ENCODE assay signal across 15 cellular contexts in the genomic region with DNA sequence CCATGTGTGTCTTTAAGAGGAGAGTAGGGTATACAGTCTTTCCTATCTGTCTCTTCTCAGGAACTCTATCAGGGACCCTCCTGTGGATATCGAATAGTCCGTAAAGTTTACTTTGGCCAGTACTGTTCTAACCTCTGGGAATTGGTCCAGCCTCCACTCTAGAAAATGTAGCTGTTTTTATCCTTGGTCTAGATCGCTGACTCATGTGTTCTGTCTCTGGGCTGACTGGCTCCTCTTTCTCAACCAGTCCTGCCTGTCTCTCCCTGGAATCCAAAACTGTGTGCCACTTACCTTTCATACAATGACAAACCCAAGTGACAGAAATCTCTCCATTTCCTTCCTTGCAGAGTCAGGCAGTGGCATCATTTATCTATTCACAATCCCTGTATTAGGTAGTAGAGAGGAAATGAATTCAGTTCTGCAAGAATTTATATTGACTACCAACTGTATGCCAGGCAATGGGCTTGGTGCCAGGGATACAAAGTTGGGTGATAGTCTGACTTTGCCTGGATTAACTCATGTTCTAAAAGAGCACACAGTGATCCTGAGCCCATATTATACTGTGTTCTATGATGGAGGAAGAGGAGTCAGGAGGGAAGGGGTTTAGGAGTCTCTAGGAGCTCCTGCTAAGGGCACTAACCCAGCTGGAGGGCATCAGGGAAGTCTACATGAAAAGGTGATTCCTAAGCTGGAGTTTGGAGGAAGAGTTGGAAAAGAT.
DNase-seq lines count a peak whose midpoint lies in the region; ATAC-seq and TF ChIP-seq lines count a peak whose summit lies in the region.
"Had no signal": no experiment of that assay in that cellular context is flagged by ENCODE, and none has a peak within 500 bp of the region (broad histone marks: within the 10 kb centered on the region; RNA-seq: fewer than 3 reads in every experiment).

No MANE protein-coding gene starts in this region.

- H3K27me3 ChIP-seq in mammary epithelial cell (ENCODE audit: insufficient read depth, low read length): peaks cover 6% of the 10 kb centered on the region
- no peaks in the 10 kb centered on the region for H3K27me3 ChIP-seq in left ventricle myocardium inferior (ENCODE audit: low read depth)
- peaks cover 0 to 5% (median 0%) of the 10 kb centered on the region in 3 donors for H3K27me3 ChIP-seq in psoas muscle (ENCODE audit: insufficient read depth in 3 of 3, low read length in 2 of 3)

- WGBS in mammary epithelial cell (ENCODE audit: low coverage, missing lambda C conversion rate): 80% methylated on average over 2 of the region's 3 CpGs
- 49 to 83% (median 54%) methylated on average over 3 of the region's 3 CpGs for WGBS in psoas muscle, 3 donors

- H3K79me2 ChIP-seq in mammary epithelial cell (ENCODE audit: insufficient read depth, low read length): no peaks in the 10 kb centered on the region

- dilution Hi-C loops in mammary epithelial cell (cut with HindIII; ENCODE audit: low sequenced_read_pairs): no loop called here

- H3K4me2 ChIP-seq in mammary epithelial cell (ENCODE audit: insufficient read depth, low read depth, low read length): no peak overlapping the region

- DNase-seq in T47D (ENCODE audit: low read depth in 1 of 2, low spot score in 1 of 2): peak; percentile 23 to 64
- DNase-seq in mammary epithelial cell: no peak
- DNase-seq in left ventricle myocardium inferior: no peak
- no peak for DNase-seq in psoas muscle
- no peak for DNase-seq in GM10248 (ENCODE audit: extremely low spot score)
- DNase-seq in NCI-H345 treated with DMSO at 0.1 percent for 48 hours (lab: John Stamatoyannopoulos, UW; ENCODE audit: unreplicated experiment): no peak
- DNase-seq in GM10266 (ENCODE audit: extremely low spot score): no peak
- DNase-seq: activated CD8-positive, alpha-beta memory T cell treated with anti-CD3 and anti-CD28 coated beads, Interleukin-2, amount 50 U/mL, for 4 hours; CD8-positive, alpha-beta T cell; Kasumi-1; NCI-H510A treated with DMSO at 0.1 percent for 48 hours; occipital lobe; T-helper 1 cell had no signal

- ATAC-seq in psoas muscle (peak; percentile 46 to 81 (median 54)), GM18909 (IDR thresholded peaks at IDR 0.05; ENCODE audit: poor library complexity, unreplicated experiment) (no peak)
- ATAC-seq: activated CD4-positive, CD25-positive, alpha-beta regulatory T cell treated with anti-CD3 and anti-CD28 coated beads, Interleukin-2, amount 50 U/mL, for 24 hours; CD8-positive, alpha-beta T cell had no signal

- intact Hi-C loops in mammary epithelial cell (cut with micrococcal nuclease) (no loop called here), left ventricle myocardium inferior (cut with micrococcal nuclease) (no loop called here), psoas muscle (cut with DNase I) (no loop called here)

- in situ Hi-C loops in T47D (cut with HindIII; ENCODE audit: low pct_unique_long_range_greater_than_20kb, low sequenced_read_pairs) (no loop called here), mammary epithelial cell (cut with MboI; ENCODE audit: low sequenced_read_pairs in 2 of 2) (no loop called here)

- CTCF ChIA-PET in mammary epithelial cell (lab: Charles Lee; ENCODE audit: low non-redundant PET) (no interaction called here), GM10248 (lab: Yijun Ruan, JAX) (no interaction called here)

- H3K4me1 ChIP-seq in mammary epithelial cell (ENCODE audit: insufficient read depth, low read length) (no peaks in the 10 kb centered on the region), left ventricle myocardium inferior (peaks cover 28% of the 10 kb centered on the region), psoas muscle (peaks cover 11% of the 10 kb centered on the region)

- H3K9ac ChIP-seq in mammary epithelial cell (ENCODE audit: insufficient read depth, low read length): no peak overlapping the region

- BruUV-seq in mammary epithelial cell (replicated peaks; lab: Mats Ljungman, UMichigan): no TSS peak

- TF ChIP-seq CTCF in mammary epithelial cell (conservative IDR thresholded peaks at IDR 0.05 in 1 of 2, IDR thresholded peaks at IDR 0.05 in 1 of 2; ENCODE audit: extremely low read depth in 1 of 2, insufficient read depth in 1 of 2, low read depth in 1 of 2, low read length in 2 of 2) (no peak), left ventricle myocardium inferior (IDR thresholded peaks at IDR 0.05; ENCODE audit: borderline replicate concordance) (no peak), psoas muscle (IDR thresholded peaks at IDR 0.05) (no peak), GM10248 (IDR thresholded peaks at IDR 0.05; ENCODE audit: control extremely low read depth, extremely low read depth, low read depth, missing control alignments) (no peak), GM10266 (IDR thresholded peaks at IDR 0.05; ENCODE audit: control insufficient read depth, insufficient read depth, low read depth, missing control alignments) (no peak)

- H3K36me3 ChIP-seq in mammary epithelial cell (ENCODE audit: insufficient read depth, low read length) (no peaks in the 10 kb centered on the region), left ventricle myocardium inferior (no peaks in the 10 kb centered on the region), psoas muscle (ENCODE audit: insufficient read depth in 1 of 2, low read depth in 1 of 2) (no peaks in the 10 kb centered on the region)

- no peak overlapping the region for H2AFZ ChIP-seq in mammary epithelial cell (ENCODE audit: low read depth, low read length)

- H3K4me3 ChIP-seq in mammary epithelial cell (replicated peaks in 1 of 3; ENCODE audit: insufficient read depth in 1 of 3, low read depth in 2 of 3, low read length in 3 of 3): no peak overlapping the region
- no peak overlapping the region for H3K4me3 ChIP-seq in left ventricle myocardium inferior
- no peak overlapping the region for H3K4me3 ChIP-seq in psoas muscle

- H3K9me3 ChIP-seq in mammary epithelial cell (replicated peaks; ENCODE audit: insufficient read depth, low read length) (no peaks in the 10 kb centered on the region), left ventricle myocardium inferior (replicated peaks) (no peaks in the 10 kb centered on the region), psoas muscle (no peaks in the 10 kb centered on the region)

- no peak overlapping the region for H3K27ac ChIP-seq in mammary epithelial cell (ENCODE audit: insufficient read depth, low read depth, low read length)
- H3K27ac ChIP-seq in left ventricle myocardium inferior (replicated peaks): peak overlapping the region; percentile 69
- no peak overlapping the region for H3K27ac ChIP-seq in psoas muscle

- POLR2A ChIA-PET in GM10248 (lab: Yijun Ruan, JAX): no interaction called here

- no peaks in the 10 kb centered on the region for H4K20me1 ChIP-seq in mammary epithelial cell (ENCODE audit: insufficient read depth, low read length)

Comparison
In these comparisons a context has a peak if more than half of its experiments do, and no peak if none do; other contexts are left out.
1. DNase-seq: peak in T47D (2 of 2); none in mammary epithelial cell (single experiment), left ventricle myocardium inferior (single experiment), psoas muscle (0 of 2), GM10248 (single experiment), NCI-H345 treated with DMSO at 0.1 percent for 48 hours (single experiment) and GM10266 (single experiment).